In genomic region chr12:122473543-122474323, GRCh38 we compare ENCODE assay signal across 11 cellular contexts. TPM values are rescaled to one million over a fixed set of nuclear protein-coding genes. Genes with fewer than 3 reads are reported as not detected.
DNase-seq lines count a peak whose midpoint lies in the region; ATAC-seq and TF ChIP-seq lines count a peak whose summit lies in the region.
"Had no signal": no experiment of that assay in that cellular context is flagged by ENCODE, and none has a peak within 500 bp of the region (broad histone marks: within the 10 kb centered on the region; RNA-seq: fewer than 3 reads in every experiment).

No MANE protein-coding gene starts in this region.

- WGBS in esophagus squamous epithelium, 2 donors, result 66 to 73% methylated on average over 13 to 15 of the region's 19 CpGs
- WGBS in prostate gland, result 78% methylated on average over 19 of the region's 19 CpGs

- H3K79me2 ChIP-seq in OCI-LY7 (ENCODE audit: insufficient read depth, low read depth, low read length), result peaks cover 5% of the 10 kb centered on the region; the same call in 1 of the 2 replicates

- no peaks in the 10 kb centered on the region for H3K27me3 Mint-ChIP-seq in T-helper 2 cell treated with Interferon-gamma antibody and Interleukin-4, amounts not matched to agents 5 μg/mL and 100 μg/mL, for 36 hours (ENCODE audit: low read depth)

- no peak overlapping the region for H2AFZ ChIP-seq in OCI-LY7 (ENCODE audit: low read length)

- POLR2A ChIA-PET in OCI-LY7 (lab: Charles Lee), result interaction anchor here (0.6 to 1.4 kb wide), 4 partner anchors 24 to 164 kb away, joined by 3 to 5 read pairs (median 4); no protein-coding TSS in a partner anchor

- intact Hi-C loops in esophagus squamous epithelium (cut with DNase I), result loop anchor here (2.0 kb wide), 1 partner anchor 75 kb away; no protein-coding TSS in a partner anchor
- intact Hi-C loops in OCI-LY7 (cut with micrococcal nuclease; ENCODE audit: unreplicated experiment), result loop anchor here (5.0 kb wide), 1 partner anchor 136 kb away; no protein-coding TSS in a partner anchor
- intact Hi-C loops in prostate gland (cut with DNase I), result loop anchor here (10.0 kb wide), 1 partner anchor 119 kb away; no protein-coding TSS in a partner anchor

- no peaks in the 10 kb centered on the region; the same call in 1 of the 2 replicates for H4K20me1 ChIP-seq in OCI-LY7 (ENCODE audit: insufficient read depth, low read length)

- H3K36me3 Mint-ChIP-seq in T-helper 2 cell treated with Interferon-gamma antibody and Interleukin-4, amounts not matched to agents 5 μg/mL and 100 μg/mL, for 36 hours (ENCODE audit: low read depth), result peaks cover 56% of the 10 kb centered on the region

- peak; percentile 60 for ATAC-seq in GM21619 (IDR thresholded peaks at IDR 0.05; ENCODE audit: unreplicated experiment)

- peaks cover 8 to 66% (median 17%) of the 10 kb centered on the region in 3 donors for H3K36me3 ChIP-seq in esophagus squamous epithelium
- H3K36me3 ChIP-seq in OCI-LY7 (ENCODE audit: insufficient read depth, low read length), result peaks cover 83% of the 10 kb centered on the region
- peaks cover 0 to 2% of the 10 kb centered on the region in 2 donors for H3K36me3 ChIP-seq in prostate gland

- H3K4me1 Mint-ChIP-seq in T-helper 2 cell treated with Interferon-gamma antibody and Interleukin-4, amounts not matched to agents 5 μg/mL and 100 μg/mL, for 36 hours (ENCODE audit: low read depth), result peaks cover 19% of the 10 kb centered on the region

- no peak for TF ChIP-seq CTCF in esophagus squamous epithelium (IDR thresholded peaks at IDR 0.05)
- no peak for TF ChIP-seq CTCF in OCI-LY7 (conservative IDR thresholded peaks at IDR 0.05; ENCODE audit: low read length)
- TF ChIP-seq CTCF in prostate gland (IDR thresholded peaks at IDR 0.05), result no peak

- H3K4me1 ChIP-seq in esophagus squamous epithelium, result peaks cover 4 to 15% (median 4%) of the 10 kb centered on the region in 3 donors
- no peaks in the 10 kb centered on the region for H3K4me1 ChIP-seq in OCI-LY7 (ENCODE audit: insufficient read depth, low read length, poor library complexity, severe bottlenecking)
- H3K4me1 ChIP-seq in prostate gland (replicated peaks), result no peaks in the 10 kb centered on the region

- no peak overlapping the region for H3K27ac Mint-ChIP-seq in T-helper 2 cell treated with Interferon-gamma antibody and Interleukin-4, amounts not matched to agents 5 μg/mL and 100 μg/mL, for 36 hours

- TF ChIP-seq POLR2A in esophagus squamous epithelium (IDR thresholded peaks at IDR 0.05), result no peak
- TF ChIP-seq POLR2A in prostate gland (IDR thresholded peaks at IDR 0.05), result no peak

- H3K27me3 ChIP-seq in esophagus squamous epithelium (no peaks in the 10 kb centered on the region), prostate gland (replicated peaks; ENCODE audit: insufficient read depth) (no peaks in the 10 kb centered on the region)

- H3K9me3 ChIP-seq in esophagus squamous epithelium, result no peaks in the 10 kb centered on the region
- H3K9me3 ChIP-seq in OCI-LY7 (ENCODE audit: low read length), result no peaks in the 10 kb centered on the region
- H3K9me3 ChIP-seq in prostate gland, result no peaks in the 10 kb centered on the region

- CTCF ChIA-PET in OCI-LY7 (lab: Charles Lee; ENCODE audit: unreplicated experiment), result interaction anchor here (0.6 kb wide), 1 partner anchor 79 kb away, joined by 3 read pairs; no protein-coding TSS in a partner anchor

- H3K27ac ChIP-seq in esophagus squamous epithelium (peak overlapping the region; percentile 33 to 76 (median 68)), OCI-LY7 (ENCODE audit: low read depth, low read length, poor library complexity, severe bottlenecking) (no peak overlapping the region), prostate gland (no peak overlapping the region)
- H3K27ac ChIP-seq: HL-60 had no signal

- DNase-seq in T-helper 2 cell treated with Interferon-gamma antibody and Interleukin-4, amounts not matched to agents 5 μg/mL and 100 μg/mL, for 36 hours (ENCODE audit: low spot score), result peak; percentile 74
- DNase-seq in esophagus squamous epithelium (lab: John Stamatoyannopoulos, UW) (no peak), OCI-LY7 (ENCODE audit: low spot score) (no peak), prostate gland (ENCODE audit: low spot score) (no peak), AG08395 (ENCODE audit: low spot score) (no peak), T-helper 1 cell (no peak)
- DNase-seq in stimulated activated CD8-positive, alpha-beta memory T cell treated with anti-CD3 and anti-CD28 coated beads, Interleukin-12 subunit alpha, Interleukin-12 subunit beta, amount 100 ng/mL, for 24 hours (ENCODE audit: extremely low read depth), result peak; percentile 7
- DNase-seq: amygdala, occipital lobe had no signal

- no TSS peak for BruUV-seq in OCI-LY7 (replicated peaks; lab: Mats Ljungman, UMichigan)

- H3K4me3 ChIP-seq in esophagus squamous epithelium (no peak overlapping the region), OCI-LY7 (ENCODE audit: low read depth, low read length, poor library complexity, severe bottlenecking) (no peak overlapping the region), prostate gland (no peak overlapping the region)

- H3K4me2 ChIP-seq in OCI-LY7 (ENCODE audit: low read length), result no peak overlapping the region

- no peaks in the 10 kb centered on the region for H3K9me3 Mint-ChIP-seq in T-helper 2 cell treated with Interferon-gamma antibody and Interleukin-4, amounts not matched to agents 5 μg/mL and 100 μg/mL, for 36 hours

- no peak overlapping the region for H3K4me3 Mint-ChIP-seq in T-helper 2 cell treated with Interferon-gamma antibody and Interleukin-4, amounts not matched to agents 5 μg/mL and 100 μg/mL, for 36 hours

- H3K9me2 ChIP-seq in OCI-LY7 (ENCODE audit: insufficient read depth, low read length), result no peaks in the 10 kb centered on the region

RNA-seq across cellular contexts. Expression of gene ZCCHC8, which starts 27.0 kb away (rescaled TPM):
- total RNA-seq in esophagus squamous epithelium, result 10 to 100 TPM; 15.6 to 27.7 (median 20.0) TPM
- total RNA-seq in OCI-LY7 (2014; rRNA removed; shearing (Covaris generic)), result 46.9 and 48.7 TPM in 2 replicates
- 68.1 and 68.6 TPM in 2 replicates for total RNA-seq in OCI-LY7 (2022)
- 10 to 100 TPM; 17.3 to 20.1 TPM for total RNA-seq in prostate gland

RNA-seq across cellular contexts. Expression of gene CLIP1, which starts 51.3 kb away (rescaled TPM):
- total RNA-seq in esophagus squamous epithelium (100 to 1,000 TPM in 3 of 4 donors, 10 to 100 TPM in 1; 78.7 to 147 (median 118) TPM), OCI-LY7 (2022) (25.6 and 26.2 TPM in 2 replicates), prostate gland (10 to 100 TPM; 59.9 to 84.1 TPM)
- 11.2 and 15.3 TPM in 2 replicates for total RNA-seq in OCI-LY7 (2014; rRNA removed; shearing (Covaris generic))

RNA-seq across cellular contexts. Expression of gene RSRC2, which starts 53.0 kb away (rescaled TPM):
- 10 to 100 TPM; 40.9 to 78.6 (median 63.8) TPM for total RNA-seq in esophagus squamous epithelium
- total RNA-seq in OCI-LY7 (2014; rRNA removed; shearing (Covaris generic)), result 91.7 and 125 TPM in 2 replicates
- total RNA-seq in OCI-LY7 (2022), result 131 and 132 TPM in 2 replicates
- 10 to 100 TPM; 53.0 to 61.9 TPM for total RNA-seq in prostate gland

RNA-seq across cellular contexts. Expression of gene KNTC1, which starts 53.3 kb away (rescaled TPM):
- total RNA-seq in esophagus squamous epithelium (10 to 100 TPM in 3 of 4 donors, 1 to 10 TPM in 1; 9.0 to 33.7 (median 14.4) TPM), OCI-LY7 (2022) (195 and 253 TPM in 2 replicates), prostate gland (10 to 100 TPM; 10.8 to 28.6 TPM)
- 138 and 170 TPM in 2 replicates for total RNA-seq in OCI-LY7 (2014; rRNA removed; shearing (Covaris generic))

Comparison
In these comparisons a context has a peak if more than half of its experiments do, and no peak if none do; other contexts are left out.
1. DNase-seq: peak in T-helper 2 cell treated with Interferon-gamma antibody and Interleukin-4, amounts not matched to agents 5 μg/mL and 100 μg/mL, for 36 hours (single experiment) and stimulated activated CD8-positive, alpha-beta memory T cell treated with anti-CD3 and anti-CD28 coated beads, Interleukin-12 subunit alpha, Interleukin-12 subunit beta, amount 100 ng/mL, for 24 hours (single experiment); none in esophagus squamous epithelium (single experiment), OCI-LY7 (single experiment), prostate gland (single experiment), AG08395 (single experiment) and T-helper 1 cell (0 of 5).
2. H3K27ac ChIP-seq: peak in esophagus squamous epithelium (4 of 4); none in OCI-LY7 (single experiment) and prostate gland (0 of 2).